ENCODE assay signal across 1 cellular context in genomic region chr9:126528111-126528510, GRCh38.
TF ChIP-seq lines count a peak whose summit lies in the region.

No MANE protein-coding gene starts in this region.

TF ChIP-seq in H1, 55 proteins besides CTCF, POLR2A, EP300 and RAD21 (continued from another document):
- TF ChIP-seq TEAD4 (IDR thresholded peaks at IDR 0.05; ENCODE audit: low read depth, low read length), result 0 out of 2 replicates have a peak, but pooled peaks have one; percentile 8
